2 cellular contexts compared by ENCODE assay signal in the genomic region with DNA sequence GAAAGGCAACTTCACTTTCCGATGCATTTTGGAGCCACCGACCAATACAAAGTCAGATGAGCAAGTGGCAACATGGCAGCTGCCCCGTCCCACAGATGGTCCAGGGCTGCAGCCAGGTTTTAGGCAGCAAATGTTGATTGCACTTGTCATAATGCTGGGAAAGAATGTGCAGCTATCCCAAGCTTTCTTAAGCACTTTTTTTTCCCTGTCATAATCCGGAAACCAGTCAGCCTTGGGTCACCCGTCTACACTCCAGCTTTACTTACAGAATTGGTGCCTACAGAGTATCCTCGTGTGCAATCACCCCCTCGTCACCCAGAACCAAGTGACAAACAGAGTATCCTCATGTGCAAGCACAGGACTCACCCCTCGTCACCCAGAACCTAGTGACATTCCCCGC.
TF ChIP-seq lines count a peak whose summit lies in the region.

No MANE protein-coding gene starts in this region.

TF ChIP-seq in IMR-90, 13 proteins besides CTCF, POLR2A, EP300 and RAD21:
- TF ChIP-seq RFX5 (IDR thresholded peaks at IDR 0.05; ENCODE audit: low read depth, low read length): no peak
- no peak for TF ChIP-seq NFE2L2 (IDR thresholded peaks at IDR 0.05; ENCODE audit: low read depth, low read length)
- TF ChIP-seq, protein P1, sequence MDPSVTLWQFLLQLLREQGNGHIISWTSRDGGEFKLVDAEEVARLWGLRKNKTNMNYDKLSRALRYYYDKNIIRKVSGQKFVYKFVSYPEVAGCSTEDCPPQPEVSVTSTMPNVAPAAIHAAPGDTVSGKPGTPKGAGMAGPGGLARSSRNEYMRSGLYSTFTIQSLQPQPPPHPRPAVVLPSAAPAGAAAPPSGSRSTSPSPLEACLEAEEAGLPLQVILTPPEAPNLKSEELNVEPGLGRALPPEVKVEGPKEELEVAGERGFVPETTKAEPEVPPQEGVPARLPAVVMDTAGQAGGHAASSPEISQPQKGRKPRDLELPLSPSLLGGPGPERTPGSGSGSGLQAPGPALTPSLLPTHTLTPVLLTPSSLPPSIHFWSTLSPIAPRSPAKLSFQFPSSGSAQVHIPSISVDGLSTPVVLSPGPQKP (IDR thresholded peaks at IDR 0.05; ENCODE audit: borderline replicate concordance, low read depth, low read length): no peak
- no peak for TF ChIP-seq MAFK (IDR thresholded peaks at IDR 0.05; ENCODE audit: low read depth, low read length)
- TF ChIP-seq MAZ (IDR thresholded peaks at IDR 0.05; ENCODE audit: borderline replicate concordance, low read depth, low read length): no peak
- TF ChIP-seq, protein P2, sequence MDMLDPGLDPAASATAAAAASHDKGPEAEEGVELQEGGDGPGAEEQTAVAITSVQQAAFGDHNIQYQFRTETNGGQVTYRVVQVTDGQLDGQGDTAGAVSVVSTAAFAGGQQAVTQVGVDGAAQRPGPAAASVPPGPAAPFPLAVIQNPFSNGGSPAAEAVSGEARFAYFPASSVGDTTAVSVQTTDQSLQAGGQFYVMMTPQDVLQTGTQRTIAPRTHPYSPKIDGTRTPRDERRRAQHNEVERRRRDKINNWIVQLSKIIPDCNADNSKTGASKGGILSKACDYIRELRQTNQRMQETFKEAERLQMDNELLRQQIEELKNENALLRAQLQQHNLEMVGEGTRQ (IDR thresholded peaks at IDR 0.05; ENCODE audit: low read depth, low read length): no peak
- no peak for TF ChIP-seq BHLHE40 (IDR thresholded peaks at IDR 0.05; ENCODE audit: low read depth, low read length)
- no peak for TF ChIP-seq FOS (IDR thresholded peaks at IDR 0.05; ENCODE audit: low read depth, low read length)
- no peak for TF ChIP-seq MXI1 (IDR thresholded peaks at IDR 0.05; ENCODE audit: borderline replicate concordance, low read depth, low read length)
- no peak for TF ChIP-seq SMC3 (IDR thresholded peaks at IDR 0.05; ENCODE audit: low read depth, low read length)
- no peak for TF ChIP-seq CHD1 (IDR thresholded peaks at IDR 0.05; ENCODE audit: low read depth, low read length)

TF ChIP-seq in H1, 55 proteins besides CTCF, POLR2A, EP300 and RAD21:
- no peak for TF ChIP-seq PHF8 (conservative IDR thresholded peaks at IDR 0.05; ENCODE audit: low read depth, low read length)
- no peak for TF ChIP-seq MAFK (IDR thresholded peaks at IDR 0.05; ENCODE audit: low read depth, low read length)
- TF ChIP-seq, protein P2 (IDR thresholded peaks at IDR 0.05; ENCODE audit: low read length): no peak
- no peak for TF ChIP-seq POLR2AphosphoS5 (IDR thresholded peaks at IDR 0.05; ENCODE audit: low read depth, low read length)
- no peak for TF ChIP-seq TEAD4 (IDR thresholded peaks at IDR 0.05; ENCODE audit: low read depth, low read length)
- no peak for TF ChIP-seq SIN3A (conservative IDR thresholded peaks at IDR 0.05 in 1 of 2, IDR thresholded peaks at IDR 0.05 in 1 of 2; ENCODE audit: low read depth in 1 of 2, low read length in 2 of 2)
- TF ChIP-seq BCL11A (IDR thresholded peaks at IDR 0.05; ENCODE audit: low read depth in 2 of 2, low read length in 2 of 2): no peak
- no peak for TF ChIP-seq TCF12 (IDR thresholded peaks at IDR 0.05; ENCODE audit: low read depth, low read length)
- TF ChIP-seq TAF1 (IDR thresholded peaks at IDR 0.05; ENCODE audit: low read depth, low read length): no peak
- TF ChIP-seq TAF7 (optimal IDR thresholded peaks at IDR 0.05; ENCODE audit: borderline replicate concordance, low read depth, low read length): no peak
- no peak for TF ChIP-seq GTF2F1 (IDR thresholded peaks at IDR 0.05; ENCODE audit: borderline replicate concordance, low read depth, low read length)
TF ChIP-seq in H1: peak in this region for 0.
